In genomic region chr17:44219126-44219635, GRCh38 we compare ENCODE assay signal across 8 cellular contexts. TPM values are rescaled to one million over a fixed set of nuclear protein-coding genes. Genes with fewer than 3 reads are reported as not detected.
DNase-seq lines count a peak whose midpoint lies in the region; ATAC-seq, FAIRE-seq and TF ChIP-seq lines count a peak whose summit lies in the region.

No MANE protein-coding gene starts in this region.

- TF ChIP-seq POLR2A in ovary (IDR thresholded peaks at IDR 0.05): no peak

- intact Hi-C loops in ovary (cut with DNase I): loop anchor here in 1 of 4 donors (2.0 kb wide), 1 partner anchor 106 kb away; the partner anchor contains the start of gene SLC25A39

- peak overlapping the region; percentile 99 for H3K27ac ChIP-seq in BLaER1
- peak overlapping the region; percentile 98 to 99 for H3K27ac ChIP-seq in ovary

- H3K27me3 ChIP-seq in BLaER1 (no peaks in the 10 kb centered on the region), ovary (no peaks in the 10 kb centered on the region)

- DNase-seq in RCC 7860 (ENCODE audit: low spot score): peak; percentile 43
- DNase-seq in activated effector memory CD4-positive, alpha-beta T cell treated with Interleukin-2 at 50 U/mL for 16 hours: peak; percentile 62
- peak; percentile 59 for DNase-seq in globus pallidus (ENCODE audit: low spot score)
- peak; percentile 69 to 87 (median 84) for DNase-seq in ovary
- DNase-seq in amniotic stem cell (lab: John Stamatoyannopoulos, UW): no peak

- H3K9ac ChIP-seq in BLaER1: peak overlapping the region; percentile 99

- TF ChIP-seq EP300 in ovary (IDR thresholded peaks at IDR 0.05): no peak

- no peak for FAIRE-seq in RCC 7860 (lab: Jason Lieb, UNC)

- peak in 2 of 3 donors; percentile 79 to 84 for TF ChIP-seq CTCF in ovary (IDR thresholded peaks at IDR 0.05)

- H4K20me1 ChIP-seq in BLaER1: peaks cover 41% of the 10 kb centered on the region

- H3K4me1 ChIP-seq in BLaER1 (peaks cover 46% of the 10 kb centered on the region), ovary (ENCODE audit: insufficient read depth) (peaks cover 20% of the 10 kb centered on the region)

- H3K36me3 ChIP-seq in BLaER1 (peaks cover 31% of the 10 kb centered on the region), ovary (no peaks in the 10 kb centered on the region)

- H3K9me3 ChIP-seq in BLaER1: no peaks in the 10 kb centered on the region
- no peaks in the 10 kb centered on the region for H3K9me3 ChIP-seq in ovary

- peak overlapping the region; percentile 95 for H3K4me3 ChIP-seq in BLaER1
- H3K4me3 ChIP-seq in ovary: peak overlapping the region; percentile 94

- WGBS in ovary, 3 donors: 0% methylated on average over 29 to 79 of the region's 79 CpGs

- H3K4me2 ChIP-seq in BLaER1: peak overlapping the region; percentile 55

- ATAC-seq in GM18907 (IDR thresholded peaks at IDR 0.05; ENCODE audit: unreplicated experiment) (peak; percentile 36), HG03139 (IDR thresholded peaks at IDR 0.05; ENCODE audit: unreplicated experiment) (peak; percentile 26)

RNA-seq across cellular contexts. Expression of gene UBTF, which starts 0.3 kb away (rescaled TPM):
- 100 to 1,000 TPM in 1 of 7 donors, 10 to 100 TPM in 6; 29.6 to 128 (median 81.5) TPM for total RNA-seq in ovary
- 10 to 100 TPM; 44.1 to 85.1 TPM for polyA plus RNA-seq in ovary

RNA-seq across cellular contexts. Expression of gene ATXN7L3, which starts 19.5 kb away (rescaled TPM):
- 10 to 100 TPM; 25.3 to 97.4 (median 72.6) TPM for total RNA-seq in ovary
- polyA plus RNA-seq in ovary: 10 to 100 TPM; 33.6 to 45.1 TPM

RNA-seq across cellular contexts. Expression of gene TMUB2, which starts 32.4 kb away (rescaled TPM):
- total RNA-seq in ovary: 10 to 100 TPM; 18.7 to 37.0 (median 28.6) TPM
- polyA plus RNA-seq in ovary: 10 to 100 TPM; 22.5 to 36.8 TPM

RNA-seq across cellular contexts. Expression of gene ASB16, which starts 48.7 kb away (rescaled TPM):
- total RNA-seq in ovary: 1 to 10 TPM in 3 of 7 donors, under 1 TPM in 3, not detected in 1; 0.24 to 1.8 (median 0.98) TPM
- polyA plus RNA-seq in ovary: 1 to 10 TPM in 1 of 2 donors, under 1 TPM in 1; 0.10 to 1.3 TPM

RNA-seq across cellular contexts. Expression of gene SLC4A1, which starts 48.8 kb away (rescaled TPM):
- total RNA-seq in ovary: 1 to 10 TPM in 1 of 7 donors, under 1 TPM in 3, not detected in 3; 0.08 to 3.2 (median 0.35) TPM
- polyA plus RNA-seq in ovary: not detected
